Comparison of ENCODE assay signal across 20 cellular contexts in the genomic region with DNA sequence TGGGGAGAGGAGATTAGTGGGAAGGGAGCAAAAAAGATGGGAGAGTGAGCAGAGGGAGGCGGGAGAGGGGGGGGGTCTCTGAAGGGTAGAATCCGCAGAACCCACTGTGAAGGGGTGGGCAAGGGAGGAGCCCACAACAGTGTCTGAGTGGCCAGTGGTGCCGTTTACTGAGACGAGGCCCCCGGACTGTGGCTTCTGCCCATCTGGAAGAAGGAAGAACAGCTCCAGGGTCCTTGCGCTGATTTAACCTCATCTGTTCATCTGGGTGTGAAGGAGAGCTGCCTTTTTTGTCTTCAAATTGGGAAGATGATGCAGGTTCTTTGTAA. TPM values are rescaled to one million over a fixed set of nuclear protein-coding genes. Genes with fewer than 3 reads are reported as not detected.
"Had no signal": no experiment of that assay in that cellular context is flagged by ENCODE, and none has a peak within 500 bp of the region (broad histone marks: within the 10 kb centered on the region; RNA-seq: fewer than 3 reads in every experiment).

No MANE protein-coding gene starts in this region.

- H3K4me3 ChIP-seq: esophagus squamous epithelium, gastrocnemius medialis, heart right ventricle, left ventricle myocardium inferior, lower lobe of right lung, mucosa of descending colon had no signal

- H3K27ac ChIP-seq: esophagus squamous epithelium, gastrocnemius medialis, heart right ventricle, left ventricle myocardium inferior, lower lobe of right lung had no signal

- H3K9me3 ChIP-seq: gastrocnemius medialis, lower lobe of right lung, mucosa of descending colon had no signal

- H3K36me3 ChIP-seq: esophagus squamous epithelium, gastrocnemius medialis, heart right ventricle, left ventricle myocardium inferior, lower lobe of right lung had no signal

- ATAC-seq: effector memory CD8-positive, alpha-beta T cell; gastrocnemius medialis; heart right ventricle; left cardiac atrium; lower lobe of right lung; mucosa of descending colon had no signal

- DNase-seq: cortex of kidney; effector CD8-positive, alpha-beta T cell; effector memory CD8-positive, alpha-beta T cell; esophagus squamous epithelium; foreskin fibroblast; foreskin melanocyte; gastrocnemius medialis; glutamatergic neuron; head of caudate nucleus; heart right ventricle; hippocampal formation; left cardiac atrium; left ventricle myocardium inferior; lower lobe of right lung; mesenchymal stem cell; mucosa of descending colon; naive B cell had no signal

- H3K4me1 ChIP-seq: esophagus squamous epithelium, gastrocnemius medialis, lower lobe of right lung had no signal

RNA-seq across cellular contexts. Expression of a gene that starts 45.7 kb away (rescaled TPM):
- total RNA-seq: dermis microvascular lymphatic vessel endothelial cell, lung microvascular endothelial cell, myocyte had no signal
